Comparison of ENCODE assay signal across 12 cellular contexts in genomic region chr2:190835303-190835930, GRCh38. TPM values are rescaled to one million over a fixed set of nuclear protein-coding genes. Genes with fewer than 3 reads are reported as not detected.
DNase-seq lines count a peak whose midpoint lies in the region; ATAC-seq lines count a peak whose summit lies in the region.
"Had no signal": no experiment of that assay in that cellular context is flagged by ENCODE, and none has a peak within 500 bp of the region (broad histone marks: within the 10 kb centered on the region; RNA-seq: fewer than 3 reads in every experiment).

No MANE protein-coding gene starts in this region.

- H3K36me3 Mint-ChIP-seq in activated CD8-positive, alpha-beta T cell treated with anti-CD3 and anti-CD28 coated beads, Interleukin-2, amount 10 ng/mL, durations not matched to agents 7 days and 5 days (ENCODE audit: low read depth) = no peaks in the 10 kb centered on the region
- H3K36me3 Mint-ChIP-seq in activated T-cell treated with anti-CD3 and anti-CD28 coated beads, Interleukin-2, amount 50 U/mL, for 72 hours (ENCODE audit: insufficient read depth in 2 of 2) = no peaks in the 10 kb centered on the region

- H3K4me3 Mint-ChIP-seq in activated CD8-positive, alpha-beta T cell treated with anti-CD3 and anti-CD28 coated beads, Interleukin-2, amount 10 ng/mL, durations not matched to agents 7 days and 5 days = no peak overlapping the region
- H3K4me3 Mint-ChIP-seq in activated T-cell treated with anti-CD3 and anti-CD28 coated beads, Interleukin-2, amount 50 U/mL, for 72 hours = no peak overlapping the region
- H3K4me3 Mint-ChIP-seq: immature natural killer cell had no signal

- H3K9me3 Mint-ChIP-seq in activated CD8-positive, alpha-beta T cell treated with anti-CD3 and anti-CD28 coated beads, Interleukin-2, amount 10 ng/mL, durations not matched to agents 7 days and 5 days (ENCODE audit: insufficient read depth) = no peaks in the 10 kb centered on the region
- no peaks in the 10 kb centered on the region for H3K9me3 Mint-ChIP-seq in activated T-cell treated with anti-CD3 and anti-CD28 coated beads, Interleukin-2, amount 50 U/mL, for 72 hours
- H3K9me3 Mint-ChIP-seq: immature natural killer cell had no signal

- ATAC-seq in left cardiac atrium = peak; percentile 92 to 98
- ATAC-seq in activated CD8-positive, alpha-beta T cell treated with anti-CD3 and anti-CD28 coated beads, Interleukin-2, amount 10 ng/mL, durations not matched to agents 7 days and 5 days = no peak
- no peak for ATAC-seq in activated T-cell treated with anti-CD3 and anti-CD28 coated beads, Interleukin-2, amount 50 U/mL, for 72 hours (replicated peaks in 1 of 2)

- DNase-seq in H4 (ENCODE audit: low spot score) (peak; percentile 55), amniotic epithelial cell (ENCODE audit: low read depth) (peak; percentile 84), left cardiac atrium (peak; percentile 58), skeletal muscle cell (ENCODE audit: low read depth) (peak; percentile 77), pons (ENCODE audit: low spot score) (no peak)
- no peak for DNase-seq in stimulated activated CD4-positive, alpha-beta T cell treated with anti-CD3 and anti-CD28 coated beads, Interleukin-2, amount 100 ng/mL, for 48 hours
- DNase-seq in activated CD8-positive, alpha-beta T cell treated with anti-CD3 and anti-CD28 coated beads, Interleukin-2, amount 10 ng/mL, durations not matched to agents 7 days and 5 days = no peak
- no peak for DNase-seq in activated T-cell treated with anti-CD3 and anti-CD28 coated beads, Interleukin-2, amount 50 U/mL, for 72 hours
- DNase-seq: DMS79 treated with DMSO at 0.1 percent for 48 hours, dorsolateral prefrontal cortex, immature natural killer cell, right lobe of liver had no signal

- CTCF ChIA-PET in activated CD8-positive, alpha-beta T cell treated with anti-CD3 and anti-CD28 coated beads, Interleukin-2, amount 10 ng/mL, durations not matched to agents 7 days and 5 days (lab: Charles Lee) = interaction anchor here (1.1 kb wide), 1 partner anchor 10 kb away, joined by 3 read pairs; no protein-coding TSS in a partner anchor

- H3K4me3 ChIP-seq in skeletal muscle cell (ENCODE audit: low read depth, low read length) = no peak overlapping the region
- H3K4me3 ChIP-seq: dorsolateral prefrontal cortex, right lobe of liver had no signal

- peaks cover 8% of the 10 kb centered on the region for H3K27me3 Mint-ChIP-seq in activated CD8-positive, alpha-beta T cell treated with anti-CD3 and anti-CD28 coated beads, Interleukin-2, amount 10 ng/mL, durations not matched to agents 7 days and 5 days (ENCODE audit: low read depth)
- peaks cover 6% of the 10 kb centered on the region for H3K27me3 Mint-ChIP-seq in activated T-cell treated with anti-CD3 and anti-CD28 coated beads, Interleukin-2, amount 50 U/mL, for 72 hours (ENCODE audit: low read depth)

- no peak overlapping the region for H3K27ac Mint-ChIP-seq in activated CD8-positive, alpha-beta T cell treated with anti-CD3 and anti-CD28 coated beads, Interleukin-2, amount 10 ng/mL, durations not matched to agents 7 days and 5 days
- no peak overlapping the region for H3K27ac Mint-ChIP-seq in activated T-cell treated with anti-CD3 and anti-CD28 coated beads, Interleukin-2, amount 50 U/mL, for 72 hours
- H3K27ac Mint-ChIP-seq: immature natural killer cell had no signal

- no peaks in the 10 kb centered on the region for H3K4me1 Mint-ChIP-seq in activated CD8-positive, alpha-beta T cell treated with anti-CD3 and anti-CD28 coated beads, Interleukin-2, amount 10 ng/mL, durations not matched to agents 7 days and 5 days (ENCODE audit: low read depth)
- H3K4me1 Mint-ChIP-seq in activated T-cell treated with anti-CD3 and anti-CD28 coated beads, Interleukin-2, amount 50 U/mL, for 72 hours (ENCODE audit: low read depth) = peaks cover 22% of the 10 kb centered on the region
- H3K4me1 Mint-ChIP-seq: immature natural killer cell had no signal

- POLR2A ChIA-PET in activated CD8-positive, alpha-beta T cell treated with anti-CD3 and anti-CD28 coated beads, Interleukin-2, amount 10 ng/mL, durations not matched to agents 7 days and 5 days (lab: Charles Lee) = no interaction called here

- intact Hi-C loops in left cardiac atrium (cut with DNase I) = no loop called here

RNA-seq across cellular contexts. Expression of gene GLS, which starts 45.2 kb away (rescaled TPM):
- 39.0 and 40.2 TPM in 2 replicates for total RNA-seq in H4 (2014; rRNA removed; shearing (Covaris generic))
- 10 to 100 TPM; 81.8 to 92.6 TPM for total RNA-seq in left cardiac atrium
- total RNA-seq in activated CD8-positive, alpha-beta T cell treated with anti-CD3 and anti-CD28 coated beads, Interleukin-2, amount 10 ng/mL, durations not matched to agents 7 days and 5 days = 100 to 1,000 TPM; 162 to 193 TPM
- 100 to 1,000 TPM; 269 to 288 TPM for total RNA-seq in activated T-cell treated with anti-CD3 and anti-CD28 coated beads, Interleukin-2, amount 50 U/mL, for 72 hours

Comparison
In these comparisons a context has a peak if more than half of its experiments do, and no peak if none do; other contexts are left out.
1. DNase-seq: peak in H4 (single experiment), amniotic epithelial cell (single experiment), left cardiac atrium (single experiment) and skeletal muscle cell (single experiment); none in pons (single experiment), stimulated activated CD4-positive, alpha-beta T cell treated with anti-CD3 and anti-CD28 coated beads, Interleukin-2, amount 100 ng/mL, for 48 hours (0 of 2), activated CD8-positive, alpha-beta T cell treated with anti-CD3 and anti-CD28 coated beads, Interleukin-2, amount 10 ng/mL, durations not matched to agents 7 days and 5 days (single experiment) and activated T-cell treated with anti-CD3 and anti-CD28 coated beads, Interleukin-2, amount 50 U/mL, for 72 hours (0 of 2).
2. ATAC-seq: peak in left cardiac atrium (2 of 2); none in activated CD8-positive, alpha-beta T cell treated with anti-CD3 and anti-CD28 coated beads, Interleukin-2, amount 10 ng/mL, durations not matched to agents 7 days and 5 days (single experiment) and activated T-cell treated with anti-CD3 and anti-CD28 coated beads, Interleukin-2, amount 50 U/mL, for 72 hours (0 of 2).